Comparison of ENCODE assay signal across 17 cellular contexts in the genomic region with DNA sequence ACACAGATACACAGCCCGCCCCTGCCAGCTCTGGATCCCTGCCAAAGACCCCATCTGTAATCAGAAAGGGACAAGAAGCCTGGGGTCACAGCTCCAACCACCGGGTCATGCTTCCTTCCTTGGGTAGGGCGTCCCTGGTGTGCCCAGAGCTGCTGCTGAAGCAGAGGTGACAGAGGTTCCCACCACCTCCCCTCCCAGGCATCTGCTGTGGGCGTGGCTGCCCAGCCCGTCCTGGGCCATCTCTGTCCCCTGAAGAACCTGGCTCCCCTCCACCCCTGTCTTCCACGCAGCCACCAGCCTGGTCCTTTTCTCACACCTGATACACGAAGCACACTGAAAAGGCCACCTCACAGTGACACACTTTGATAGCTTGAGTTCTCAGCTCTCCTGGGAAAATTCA.
"Had no signal": no experiment of that assay in that cellular context is flagged by ENCODE, and none has a peak within 500 bp of the region (broad histone marks: within the 10 kb centered on the region; RNA-seq: fewer than 3 reads in every experiment).

No MANE protein-coding gene starts in this region.

- H3K27me3 ChIP-seq: cardiac muscle cell, right lobe of liver, upper lobe of left lung had no signal

- DNase-seq: activated CD4-positive, alpha-beta T cell treated with anti-CD3 and anti-CD28 coated beads for 1 hour; activated CD4-positive, alpha-beta T cell treated with anti-CD3 and anti-CD28 coated beads, Interleukin-2, amount 50 U/mL, for 48 hours; activated naive CD4-positive, alpha-beta T cell treated with Interleukin-2 at 50 U/mL for 16 hours; activated naive CD8-positive, alpha-beta T cell treated with anti-CD3 and anti-CD28 coated beads, Interleukin-2, amount 50 U/mL, for 24 hours; erythroblast; glutamatergic neuron; hypothalamus; kidney; nucleus accumbens; right lobe of liver; SK-N-SH; stimulated activated CD4-positive, alpha-beta T cell treated with anti-CD3 and anti-CD28 coated beads, Interleukin-12 subunit alpha, Interleukin-12 subunit beta, amount 100 ng/mL, for 4 hours; stimulated activated CD4-positive, alpha-beta T cell treated with anti-CD3 and anti-CD28 coated beads, Interleukin-2, amount 100 ng/mL, for 24 hours had no signal

- H3K27ac ChIP-seq: cardiac muscle cell, prostate gland, right lobe of liver, upper lobe of left lung, VCaP had no signal

- H3K4me3 ChIP-seq: cardiac muscle cell, prostate gland, right lobe of liver, upper lobe of left lung had no signal

- H3K4me2 ChIP-seq: SK-N-SH had no signal

- H3K9me3 ChIP-seq: prostate gland, right lobe of liver, SK-N-SH had no signal

- H3K9ac ChIP-seq: SK-N-SH had no signal

- H3K4me1 ChIP-seq: prostate gland, right lobe of liver, upper lobe of left lung had no signal

- H3K36me3 ChIP-seq: cardiac muscle cell, prostate gland, right lobe of liver, upper lobe of left lung had no signal
